25 cellular contexts compared by ENCODE assay signal in genomic region chr2:226913641-226914040, GRCh38.
"Had no signal": no experiment of that assay in that cellular context is flagged by ENCODE, and none has a peak within 500 bp of the region (broad histone marks: within the 10 kb centered on the region; RNA-seq: fewer than 3 reads in every experiment).

No MANE protein-coding gene starts in this region.

- H3K36me3 ChIP-seq: colonic mucosa, lower lobe of right lung, neutrophil, thyroid gland had no signal

- H3K27me3 Mint-ChIP-seq: naive thymus-derived CD4-positive, alpha-beta T cell; type B pancreatic cell had no signal

- H3K27me3 ChIP-seq: colonic mucosa, gastrocnemius medialis, neutrophil, right atrium auricular region, sigmoid colon, suprapubic skin, thyroid gland had no signal

- H3K4me3 ChIP-seq: colonic mucosa, gastrocnemius medialis, left ventricle myocardium inferior, lower lobe of right lung, right atrium auricular region, sigmoid colon, skin epidermis, suprapubic skin, thyroid gland had no signal

- H3K27ac Mint-ChIP-seq: endodermal cell, immature natural killer cell, nephron progenitor cell, type B pancreatic cell had no signal

- H3K4me1 ChIP-seq: gastrocnemius medialis, lower lobe of right lung, right atrium auricular region, thyroid gland had no signal

- ATAC-seq: gastrocnemius medialis; left cardiac atrium; lower lobe of right lung; naive thymus-derived CD4-positive, alpha-beta T cell; stimulated activated naive CD8-positive, alpha-beta T cell treated with anti-CD3 and anti-CD28 coated beads, Interleukin-15, Interleukin-2, amounts not matched to agents 100 U/mL and 50 U/mL, for 24 hours had no signal

- H3K9me3 Mint-ChIP-seq: endodermal cell, immature natural killer cell, nephron progenitor cell, type B pancreatic cell had no signal

- FAIRE-seq: endothelial cell of umbilical vein, kidney, urothelium cell line had no signal

- H3K4me3 Mint-ChIP-seq: endodermal cell; immature natural killer cell; naive thymus-derived CD4-positive, alpha-beta T cell; nephron progenitor cell; type B pancreatic cell had no signal

- H3K27ac ChIP-seq: colonic mucosa, gastrocnemius medialis, left ventricle myocardium inferior, lower lobe of right lung, neutrophil, right atrium auricular region, sigmoid colon, skin epidermis, suprapubic skin, thyroid gland had no signal

- DNase-seq: colonic mucosa; dermis blood vessel endothelial cell; endodermal cell; gastrocnemius medialis; glutamatergic neuron; immature natural killer cell; kidney; left cardiac atrium; left ventricle myocardium inferior; lower lobe of right lung; mesenchymal stem cell; naive thymus-derived CD4-positive, alpha-beta T cell; nephron progenitor cell; posterior cingulate gyrus; sigmoid colon; stimulated activated CD4-positive, alpha-beta T cell treated with anti-CD3 and anti-CD28 coated beads, Interleukin-2, amount 100 ng/mL, for 24 hours; stimulated activated naive CD8-positive, alpha-beta T cell treated with anti-CD3 and anti-CD28 coated beads, Interleukin-15, Interleukin-2, amounts not matched to agents 100 U/mL and 50 U/mL, for 24 hours; thyroid gland had no signal

- H3K9me3 ChIP-seq: colonic mucosa, gastrocnemius medialis, left ventricle myocardium inferior, lower lobe of right lung, neutrophil, right atrium auricular region, sigmoid colon, suprapubic skin, thyroid gland had no signal

- H3K4me1 Mint-ChIP-seq: endodermal cell, nephron progenitor cell had no signal
